Comparison of ENCODE assay signal across 14 cellular contexts in the genomic region with DNA sequence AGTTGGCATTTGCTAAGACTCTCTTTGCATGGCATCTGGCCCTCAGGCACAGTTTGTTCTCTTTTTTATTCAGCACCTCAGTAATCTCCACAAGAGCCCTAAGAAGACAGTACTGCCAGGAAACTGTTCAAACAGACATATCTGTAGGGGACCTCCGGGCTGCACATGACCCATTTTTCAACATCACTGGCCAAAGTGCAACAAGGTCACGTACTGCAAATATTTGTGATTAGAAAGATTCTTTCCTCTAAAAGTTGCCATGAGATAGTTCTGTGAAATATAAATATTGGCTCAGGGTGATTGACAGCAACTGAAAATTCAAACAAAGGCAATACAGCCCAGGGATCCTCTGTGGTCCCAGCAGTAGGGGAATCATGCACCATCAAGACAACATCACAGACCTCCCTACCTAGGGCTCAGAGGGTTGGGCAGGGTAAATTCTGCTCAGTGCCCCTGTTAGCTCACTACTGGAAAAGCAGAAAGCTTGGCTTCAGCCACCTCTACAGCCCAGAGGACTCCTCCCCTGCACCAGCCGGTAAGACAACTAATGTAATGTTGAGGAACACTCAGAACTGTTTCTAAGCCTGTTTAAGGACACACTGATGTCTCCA.
DNase-seq lines count a peak whose midpoint lies in the region; ATAC-seq, FAIRE-seq and TF ChIP-seq lines count a peak whose summit lies in the region.
"Had no signal": no experiment of that assay in that cellular context is flagged by ENCODE, and none has a peak within 500 bp of the region (broad histone marks: within the 10 kb centered on the region; RNA-seq: fewer than 3 reads in every experiment).

No MANE protein-coding gene starts in this region.

- POLR2A ChIA-PET in A549 (lab: Yijun Ruan, JAX) = no interaction called here

- H3K27me3 ChIP-seq in right lobe of liver = no peaks in the 10 kb centered on the region

- H3K4me2 ChIP-seq in A549 = peak overlapping the region; percentile 67

- CTCF ChIA-PET in A549 (lab: Yijun Ruan, JAX) = no interaction called here

- intact Hi-C loops in right lobe of liver (cut with DNase I) = no loop called here

- no peak for TF ChIP-seq POLR2A in A549 (IDR thresholded peaks at IDR 0.05; ENCODE audit: low read length)
- TF ChIP-seq POLR2A in right lobe of liver (IDR thresholded peaks at IDR 0.05) = no peak

- TF ChIP-seq CTCF in A549 (IDR thresholded peaks at IDR 0.05) = no peak
- TF ChIP-seq CTCF in right lobe of liver (IDR thresholded peaks at IDR 0.05) = no peak

- 6% methylated on average over 3 of the region's 3 CpGs for WGBS in A549 (ENCODE audit: missing lambda C conversion rate)
- WGBS in right lobe of liver (ENCODE audit: insufficient coverage, low coverage, low lambda C conversion rate, missing lambda C conversion rate) = 6% methylated on average over 3 of the region's 3 CpGs

- H3K4me1 ChIP-seq in A549 = peaks cover 30% of the 10 kb centered on the region
- peaks cover 0 to 16% (median 7%) of the 10 kb centered on the region in 4 donors for H3K4me1 ChIP-seq in right lobe of liver

- TF ChIP-seq RAD21 in A549 (conservative IDR thresholded peaks at IDR 0.05 in 1 of 2, IDR thresholded peaks at IDR 0.05 in 1 of 2) = peak in 1 of 2 experiments; percentile 71; a peak in 3 of 5 replicates

- peak; percentile 68 to 78; a peak in 3 of 5 replicates for TF ChIP-seq EP300 in A549 (IDR thresholded peaks at IDR 0.05)

- FAIRE-seq in A549 (lab: Jason Lieb, UNC) = no peak

- H3K27ac ChIP-seq in A549 (peak overlapping the region; percentile 71 to 77), right lobe of liver (peak overlapping the region in 2 of 3 donors; percentile 30 to 70)

- in situ Hi-C loops in KBM-7 (cut with MboI; ENCODE audit: low pct_unique_long_range_greater_than_20kb, low sequenced_read_pairs) = no loop called here

- no peaks in the 10 kb centered on the region for H3K36me3 ChIP-seq in right lobe of liver

- ATAC-seq in A549 (peak; percentile 87 to 90), right lobe of liver (peak; percentile 85 to 94 (median 86)), HG03432 (IDR thresholded peaks at IDR 0.05; ENCODE audit: unreplicated experiment) (no peak), HG03460 (IDR thresholded peaks at IDR 0.05; ENCODE audit: unreplicated experiment) (no peak)

- H3K4me3 ChIP-seq in A549 (no peak overlapping the region), right lobe of liver (peak overlapping the region in 2 of 3 donors; percentile 25 to 36)
- H3K4me3 ChIP-seq: dorsolateral prefrontal cortex had no signal

- DNase-seq in A549 (ENCODE audit: low read depth in 1 of 2, low spot score in 1 of 2) (peak in 1 of 2 experiments; percentile 87), KBM-7 (peak; percentile 33), cerebellar cortex (ENCODE audit: low spot score) (peak; percentile 69), right lobe of liver (peak; percentile 40 to 89 (median 72)), NCI-H2227 (lab: John Stamatoyannopoulos, UW; ENCODE audit: unreplicated experiment) (no peak)
- no peak for DNase-seq in stimulated activated CD4-positive, alpha-beta T cell treated with anti-CD3 and anti-CD28 coated beads, Interleukin-1b, Interleukin-23, amount 100 ng/mL, for 48 hours
- DNase-seq: activated gamma-delta T cell treated with Interleukin-2 at 50 U/mL for 16 hours; dorsolateral prefrontal cortex; NCI-H1048; RPMI8226; stimulated activated CD4-positive, alpha-beta T cell treated with anti-CD3 and anti-CD28 coated beads, Interleukin-12 subunit alpha, Interleukin-12 subunit beta, amount 100 ng/mL, for 4 hours; T-helper 9 cell had no signal

- H3K9me3 ChIP-seq in A549 = 0 out of 3 replicates have a peak, but pooled peaks cover 3% of the 10 kb centered on the region
- no peaks in the 10 kb centered on the region for H3K9me3 ChIP-seq in right lobe of liver

TF ChIP-seq in A549, 52 proteins besides CTCF, POLR2A, EP300 and RAD21:
- no peak for TF ChIP-seq FOSB (CRISPR knock-in tag; IDR thresholded peaks at IDR 0.05)
- no peak for TF ChIP-seq TP53 (CRISPR knock-in tag; IDR thresholded peaks at IDR 0.05)
- TF ChIP-seq USF2 (IDR thresholded peaks at IDR 0.05) = peak; percentile 20; the same call in 1 of the 2 replicates
- TF ChIP-seq JUNB (IDR thresholded peaks at IDR 0.05) = peak; percentile 66
- peak; percentile 86 for TF ChIP-seq GATA3 (IDR thresholded peaks at IDR 0.05; ENCODE audit: borderline replicate concordance)
- TF ChIP-seq POLR2AphosphoS2 (conservative IDR thresholded peaks at IDR 0.05; ENCODE audit: low read length) = no peak
- TF ChIP-seq JUN (IDR thresholded peaks at IDR 0.05) = peak; percentile 66 to 85; a peak in 4 of 5 replicates
- no peak for TF ChIP-seq FOSL2 (IDR thresholded peaks at IDR 0.05)
- TF ChIP-seq FOSL2 (CRISPR knock-in tag; IDR thresholded peaks at IDR 0.05) = peak; percentile 58
- TF ChIP-seq ZFP36 (IDR thresholded peaks at IDR 0.05; ENCODE audit: borderline replicate concordance, partially characterized antibody) = no peak
- peak; percentile 69 to 79; a peak in 3 of 4 replicates for TF ChIP-seq CEBPB (IDR thresholded peaks at IDR 0.05)
- TF ChIP-seq SMC3 (IDR thresholded peaks at IDR 0.05) = peak; percentile 51; the same call in 2 of the 3 replicates
- no peak for TF ChIP-seq HOXA7 (CRISPR knock-in tag; IDR thresholded peaks at IDR 0.05)
- no peak for TF ChIP-seq RARB (CRISPR knock-in tag; IDR thresholded peaks at IDR 0.05)
- TF ChIP-seq, protein P1, sequence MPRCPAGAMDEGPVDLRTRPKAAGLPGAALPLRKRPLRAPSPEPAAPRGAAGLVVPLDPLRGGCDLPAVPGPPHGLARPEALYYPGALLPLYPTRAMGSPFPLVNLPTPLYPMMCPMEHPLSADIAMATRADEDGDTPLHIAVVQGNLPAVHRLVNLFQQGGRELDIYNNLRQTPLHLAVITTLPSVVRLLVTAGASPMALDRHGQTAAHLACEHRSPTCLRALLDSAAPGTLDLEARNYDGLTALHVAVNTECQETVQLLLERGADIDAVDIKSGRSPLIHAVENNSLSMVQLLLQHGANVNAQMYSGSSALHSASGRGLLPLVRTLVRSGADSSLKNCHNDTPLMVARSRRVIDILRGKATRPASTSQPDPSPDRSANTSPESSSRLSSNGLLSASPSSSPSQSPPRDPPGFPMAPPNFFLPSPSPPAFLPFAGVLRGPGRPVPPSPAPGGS (IDR thresholded peaks at IDR 0.05) = peak; percentile 92; the same call in 2 of the 3 replicates
- no peak for TF ChIP-seq KDM1A (IDR thresholded peaks at IDR 0.05; ENCODE audit: low read depth)
- peak; percentile 29; the same call in 1 of the 2 replicates for TF ChIP-seq BHLHE40 (IDR thresholded peaks at IDR 0.05; ENCODE audit: low read depth, low read length)
- TF ChIP-seq, protein P2, sequence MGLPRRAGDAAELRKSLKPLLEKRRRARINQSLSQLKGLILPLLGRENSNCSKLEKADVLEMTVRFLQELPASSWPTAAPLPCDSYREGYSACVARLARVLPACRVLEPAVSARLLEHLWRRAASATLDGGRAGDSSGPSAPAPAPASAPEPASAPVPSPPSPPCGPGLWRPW (IDR thresholded peaks at IDR 0.05) = 0 out of 2 replicates have a peak, but pooled peaks have one; percentile 31
- peak; percentile 17; the same call in 1 of the 2 replicates for TF ChIP-seq ESRRA (IDR thresholded peaks at IDR 0.05; ENCODE audit: borderline replicate concordance, low read length)

Comparison
In these comparisons a context has a peak if more than half of its experiments do, and no peak if none do; other contexts are left out.
1. ATAC-seq: peak in A549 (2 of 2) and right lobe of liver (4 of 4); none in HG03432 (single experiment) and HG03460 (single experiment).
2. DNase-seq: peak in KBM-7 (single experiment), cerebellar cortex (single experiment) and right lobe of liver (3 of 3); none in NCI-H2227 (single experiment) and stimulated activated CD4-positive, alpha-beta T cell treated with anti-CD3 and anti-CD28 coated beads, Interleukin-1b, Interleukin-23, amount 100 ng/mL, for 48 hours (single experiment).